In the genomic region with DNA sequence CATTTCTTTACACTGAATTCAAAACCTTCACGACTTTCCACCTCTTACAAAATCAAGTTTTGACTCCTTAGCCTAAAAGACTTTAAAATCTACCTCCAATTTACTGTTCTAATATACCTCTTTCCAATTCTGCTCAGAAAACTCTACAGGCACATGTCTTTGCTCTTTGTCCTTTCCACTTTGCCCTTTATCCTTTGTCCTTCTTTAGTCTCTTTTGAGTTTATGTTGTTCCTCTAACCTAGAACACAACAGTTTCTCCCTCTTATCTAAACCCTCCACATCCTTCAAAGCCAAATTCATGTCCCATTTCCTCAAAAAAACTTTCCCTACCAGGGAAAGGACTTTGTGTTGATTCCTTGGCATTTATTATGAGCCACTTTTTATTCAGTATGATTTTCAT, we compare ENCODE assay signal across 20 cellular contexts. TPM values are rescaled to one million over a fixed set of nuclear protein-coding genes. Genes with fewer than 3 reads are reported as not detected.
A peak's percentile ranks its signal among the peaks of the same experiment; 100 is the strongest.
DNase-seq lines count a peak whose midpoint lies in the region; ATAC-seq and TF ChIP-seq lines count a peak whose summit lies in the region.
"Had no signal": no experiment of that assay in that cellular context is flagged by ENCODE, and none has a peak within 500 bp of the region (broad histone marks: within the 10 kb centered on the region; RNA-seq: fewer than 3 reads in every experiment).

No MANE protein-coding gene starts in this region.

- TF ChIP-seq CTCF in osteoblast (IDR thresholded peaks at IDR 0.05; ENCODE audit: extremely low read depth, low read depth, low read length), result no peak

- H3K27ac Mint-ChIP-seq in activated T-cell treated with anti-CD3 and anti-CD28 coated beads, Interleukin-2, amount 50 U/mL, for 24 hours, result no peak overlapping the region
- H3K27ac Mint-ChIP-seq in activated T-cell treated with anti-CD3 and anti-CD28 coated beads, Interleukin-2, amount 50 U/mL, for 72 hours, result no peak overlapping the region
- peak overlapping the region; percentile 0 for H3K27ac Mint-ChIP-seq in central memory CD8-positive, alpha-beta T cell (ENCODE audit: low read depth)

- peaks cover 18% of the 10 kb centered on the region for H3K4me1 ChIP-seq in osteoblast (ENCODE audit: insufficient read depth, low read length)

- H3K4me3 Mint-ChIP-seq in activated T-cell treated with anti-CD3 and anti-CD28 coated beads, Interleukin-2, amount 50 U/mL, for 24 hours, result peak overlapping the region; percentile 21
- no peak overlapping the region for H3K4me3 Mint-ChIP-seq in activated T-cell treated with anti-CD3 and anti-CD28 coated beads, Interleukin-2, amount 50 U/mL, for 72 hours
- no peak overlapping the region for H3K4me3 Mint-ChIP-seq in central memory CD8-positive, alpha-beta T cell

- H3K27ac ChIP-seq in osteoblast (ENCODE audit: low read depth, low read length), result no peak overlapping the region
- H3K27ac ChIP-seq: thoracic aorta had no signal

- peak overlapping the region; percentile 97; the same call in 1 of the 2 replicates for H3K4me3 ChIP-seq in MG63
- no peak overlapping the region for H3K4me3 ChIP-seq in osteoblast (ENCODE audit: insufficient read depth, low read length)

- peaks cover 31% of the 10 kb centered on the region for H3K4me1 Mint-ChIP-seq in activated T-cell treated with anti-CD3 and anti-CD28 coated beads, Interleukin-2, amount 50 U/mL, for 24 hours (ENCODE audit: low read depth)
- H3K4me1 Mint-ChIP-seq in activated T-cell treated with anti-CD3 and anti-CD28 coated beads, Interleukin-2, amount 50 U/mL, for 72 hours (ENCODE audit: low read depth), result peaks cover 36% of the 10 kb centered on the region
- peaks cover 31% of the 10 kb centered on the region for H3K4me1 Mint-ChIP-seq in central memory CD8-positive, alpha-beta T cell

- peaks cover 37% of the 10 kb centered on the region for H3K79me2 ChIP-seq in osteoblast (ENCODE audit: insufficient read depth, low read length)

- H3K27me3 ChIP-seq in MG63 (no peaks in the 10 kb centered on the region), osteoblast (ENCODE audit: insufficient read depth, low read length) (no peaks in the 10 kb centered on the region)

- no peaks in the 10 kb centered on the region for H3K9me3 ChIP-seq in MG63
- no peaks in the 10 kb centered on the region for H3K9me3 ChIP-seq in osteoblast (ENCODE audit: low read depth, low read length)
- H3K9me3 ChIP-seq: thoracic aorta had no signal

- peaks cover 4% of the 10 kb centered on the region for H3K9me3 Mint-ChIP-seq in activated T-cell treated with anti-CD3 and anti-CD28 coated beads, Interleukin-2, amount 50 U/mL, for 24 hours
- peaks cover 0 to 2% of the 10 kb centered on the region in 2 donors for H3K9me3 Mint-ChIP-seq in activated T-cell treated with anti-CD3 and anti-CD28 coated beads, Interleukin-2, amount 50 U/mL, for 72 hours
- no peaks in the 10 kb centered on the region for H3K9me3 Mint-ChIP-seq in central memory CD8-positive, alpha-beta T cell
- H3K9me3 Mint-ChIP-seq: IgD-negative memory B cell had no signal

- peaks cover 19% of the 10 kb centered on the region for H3K36me3 Mint-ChIP-seq in activated T-cell treated with anti-CD3 and anti-CD28 coated beads, Interleukin-2, amount 50 U/mL, for 24 hours (ENCODE audit: low read depth)
- peaks cover 4 to 5% of the 10 kb centered on the region in 2 donors for H3K36me3 Mint-ChIP-seq in activated T-cell treated with anti-CD3 and anti-CD28 coated beads, Interleukin-2, amount 50 U/mL, for 72 hours (ENCODE audit: insufficient read depth in 2 of 2)
- peaks cover 9% of the 10 kb centered on the region for H3K36me3 Mint-ChIP-seq in central memory CD8-positive, alpha-beta T cell (ENCODE audit: insufficient read depth)

- DNase-seq in activated T-cell treated with anti-CD3 and anti-CD28 coated beads, Interleukin-2, amount 50 U/mL, for 24 hours, result no peak
- no peak for DNase-seq in activated T-cell treated with anti-CD3 and anti-CD28 coated beads, Interleukin-2, amount 50 U/mL, for 72 hours
- DNase-seq in MG63 (no peak), osteoblast (ENCODE audit: insufficient read length, low spot score, missing footprints) (no peak), cerebellar nuclear complex (lab: John Stamatoyannopoulos, UW) (no peak), SW480 (ENCODE audit: low spot score) (no peak)
- DNase-seq in central memory CD8-positive, alpha-beta T cell (ENCODE audit: low spot score in 2 of 2), result no peak
- no peak for DNase-seq in effector CD8-positive, alpha-beta T cell (lab: John Stamatoyannopoulos, UW)
- DNase-seq: activated CD8-positive, alpha-beta memory T cell treated with anti-CD3 and anti-CD28 coated beads, Interleukin-2, amount 50 U/mL, for 4 hours; activated naive CD4-positive, alpha-beta T cell treated with anti-CD3 and anti-CD28 coated beads, Interleukin-2, amount 50 U/mL, for 16 hours; effector CD4-positive, alpha-beta T cell; left ventricle myocardium superior; NCI-H1092 treated with DMSO at 0.1 percent for 48 hours; NCI-H2171; NCI-H774; RPMI8226; stimulated activated CD4-positive, alpha-beta T cell treated with anti-CD3 and anti-CD28 coated beads, Interleukin-1b, Interleukin-23, amount 100 ng/mL, for 48 hours had no signal

- no peaks in the 10 kb centered on the region for H4K20me1 ChIP-seq in osteoblast (ENCODE audit: insufficient read depth, low read length)

- ATAC-seq in activated T-cell treated with anti-CD3 and anti-CD28 coated beads, Interleukin-2, amount 50 U/mL, for 72 hours (replicated peaks in 1 of 2), result no peak
- no peak for ATAC-seq in central memory CD8-positive, alpha-beta T cell (replicated peaks; ENCODE audit: extremely low read depth, poor library complexity, severe bottlenecking)
- ATAC-seq: activated CD4-positive, CD25-positive, alpha-beta regulatory T cell treated with anti-CD3 and anti-CD28 coated beads, Interleukin-2, amount 50 U/mL, for 24 hours; left ventricle myocardium superior had no signal

- H3K4me2 ChIP-seq in osteoblast (ENCODE audit: insufficient read depth, low read length), result peak overlapping the region; percentile 94

- H2AFZ ChIP-seq in osteoblast (ENCODE audit: low read length), result no peak overlapping the region

- H3K27me3 Mint-ChIP-seq in activated T-cell treated with anti-CD3 and anti-CD28 coated beads, Interleukin-2, amount 50 U/mL, for 24 hours, result no peaks in the 10 kb centered on the region
- H3K27me3 Mint-ChIP-seq in activated T-cell treated with anti-CD3 and anti-CD28 coated beads, Interleukin-2, amount 50 U/mL, for 72 hours (ENCODE audit: low read depth), result no peaks in the 10 kb centered on the region
- no peaks in the 10 kb centered on the region for H3K27me3 Mint-ChIP-seq in central memory CD8-positive, alpha-beta T cell
- H3K27me3 Mint-ChIP-seq: IgD-negative memory B cell had no signal

- H3K36me3 ChIP-seq in MG63 (peaks cover 11% of the 10 kb centered on the region), osteoblast (ENCODE audit: insufficient read depth, low read length) (no peaks in the 10 kb centered on the region)
- H3K36me3 ChIP-seq: thoracic aorta had no signal

RNA-seq across cellular contexts. Expression of a gene that starts 1.4 kb away (rescaled TPM):
- total RNA-seq in activated T-cell treated with anti-CD3 and anti-CD28 coated beads, Interleukin-2, amount 50 U/mL, for 72 hours, result 1 to 10 TPM; 3.9 to 5.8 TPM
- total RNA-seq in MG63 (2014; rRNA removed; shearing (Covaris generic); ENCODE audit: low replicate concordance), result 3.3 and 8.7 TPM in 2 replicates
- total RNA-seq in osteoblast, result 2.7 and 2.9 TPM in 2 replicates

RNA-seq across cellular contexts. Expression of a gene that starts 5.8 kb away (rescaled TPM):
- 100 to 1,000 TPM; 129 to 162 TPM for total RNA-seq in activated T-cell treated with anti-CD3 and anti-CD28 coated beads, Interleukin-2, amount 50 U/mL, for 72 hours
- 85.8 and 235 TPM in 2 replicates for total RNA-seq in MG63 (2014; rRNA removed; shearing (Covaris generic); ENCODE audit: low replicate concordance)
- total RNA-seq in osteoblast, result 34.2 and 73.5 TPM in 2 replicates

RNA-seq across cellular contexts. Expression of a gene that starts 46.1 kb away (rescaled TPM):
- total RNA-seq in activated T-cell treated with anti-CD3 and anti-CD28 coated beads, Interleukin-2, amount 50 U/mL, for 72 hours, result 10 to 100 TPM; 24.6 to 25.8 TPM
- 116 and 161 TPM in 2 replicates for total RNA-seq in MG63 (2014; rRNA removed; shearing (Covaris generic); ENCODE audit: low replicate concordance)
- 17.4 and 20.3 TPM in 2 replicates for total RNA-seq in osteoblast
